9 cellular contexts compared by ENCODE assay signal in the genomic region with DNA sequence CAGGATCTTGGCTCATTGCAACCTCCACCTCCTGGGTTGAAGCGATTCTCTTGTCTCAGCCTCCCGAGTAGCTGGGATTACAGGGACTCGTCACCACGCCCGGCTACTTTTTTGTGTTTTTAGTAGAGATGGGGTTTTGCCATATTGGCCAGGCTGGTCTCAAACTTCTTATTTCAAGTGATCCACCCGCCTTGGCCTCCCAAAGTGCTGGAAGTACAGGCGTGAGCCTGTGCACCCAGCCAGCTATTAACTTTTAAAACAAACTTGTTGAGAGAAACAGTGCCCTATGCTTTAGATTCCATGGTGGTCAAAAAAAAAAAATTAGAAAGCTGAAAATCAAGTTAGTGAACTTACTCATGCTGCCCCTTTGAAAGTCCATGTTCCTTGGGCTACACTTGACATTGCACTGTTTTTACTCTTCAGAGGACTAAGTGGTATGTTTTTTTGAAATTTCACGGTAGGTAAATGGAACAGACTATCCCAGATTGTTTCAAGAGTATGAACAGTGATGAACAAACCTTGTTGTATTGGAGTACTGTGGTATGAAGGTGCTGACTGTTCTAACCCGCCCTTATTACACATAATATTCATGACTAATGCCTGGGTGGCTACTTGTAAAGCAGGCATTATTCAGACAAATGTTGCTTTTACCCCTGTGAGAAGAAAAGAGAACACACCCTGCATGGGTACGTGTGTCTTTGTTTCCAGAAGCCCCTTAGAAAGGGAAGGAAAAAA.
A peak's percentile ranks its signal among the peaks of the same experiment; 100 is the strongest.
DNase-seq lines count a peak whose midpoint lies in the region; ATAC-seq and TF ChIP-seq lines count a peak whose summit lies in the region.
"Had no signal": no experiment of that assay in that cellular context is flagged by ENCODE, and none has a peak within 500 bp of the region (broad histone marks: within the 10 kb centered on the region; RNA-seq: fewer than 3 reads in every experiment).

No MANE protein-coding gene starts in this region.

- intact Hi-C loops in IMR-90 (cut with micrococcal nuclease) (loop anchor here (1.0 kb wide), 1 partner anchor 243 kb away; no protein-coding TSS in a partner anchor), MCF 10A (cut with micrococcal nuclease) (no loop called here), left lung (cut with DNase I) (no loop called here), transverse colon (cut with DNase I; ENCODE audit: low total_unique reads) (no loop called here)

- DNase-seq in IMR-90 (peak; percentile 82), MCF 10A (ENCODE audit: unreplicated experiment) (peak; percentile 63), left lung (no peak), transverse colon (no peak), NCI-H1436 treated with DMSO at 0.1 percent for 48 hours (lab: John Stamatoyannopoulos, UW) (no peak)
- DNase-seq: activated T-cell treated with anti-CD3 and anti-CD28 coated beads, Interleukin-2, amount 50 U/mL, for 1 hour; NCI-H2029 treated with DMSO at 0.1 percent for 48 hours had no signal

- TF ChIP-seq POLR2A in IMR-90 (IDR thresholded peaks at IDR 0.05; ENCODE audit: low read depth, low read length): no peak
- TF ChIP-seq POLR2A in transverse colon (IDR thresholded peaks at IDR 0.05): no peak

- peak overlapping the region; percentile 40 for H2BK5ac ChIP-seq in IMR-90 (ENCODE audit: low read depth, low read length, poor library complexity, severe bottlenecking)

- H4K20me1 ChIP-seq in IMR-90 (ENCODE audit: insufficient read depth, low read length): peaks cover 4% of the 10 kb centered on the region; the same call in 1 of the 2 replicates

- 100% methylated on average over 1 of the region's 10 CpGs; no CpG with 5 or more reads in 1 of the 2 experiments for WGBS in IMR-90 (ENCODE audit: extremely low coverage in 2 of 2, insufficient read length in 1 of 2), 2 experiments
- WGBS in transverse colon (ENCODE audit: low coverage in 1 of 2), 2 donors: 67 to 87% methylated on average over 8 to 10 of the region's 10 CpGs

- no peak overlapping the region for H2AK5ac ChIP-seq in IMR-90 (ENCODE audit: low read depth, low read length)

- no peak overlapping the region for H3K56ac ChIP-seq in IMR-90 (ENCODE audit: extremely low read depth, insufficient read depth, low read length)

- H3K4me3 ChIP-seq in IMR-90 (ENCODE audit: insufficient read depth, low read depth, low read length) (no peak overlapping the region), left lung (no peak overlapping the region), transverse colon (no peak overlapping the region)

- no peak overlapping the region for H4K5ac ChIP-seq in IMR-90 (ENCODE audit: low read depth, low read length)

- H2BK20ac ChIP-seq in IMR-90 (ENCODE audit: low read depth, low read length): no peak overlapping the region

- no peak overlapping the region for H2BK120ac ChIP-seq in IMR-90 (ENCODE audit: low read depth, low read length)

- in situ Hi-C loops in IMR-90 (cut with MboI; ENCODE audit: low sequenced_read_pairs) (no loop called here), transverse colon (cut with MboI; ENCODE audit: low pct_ligation_motif_present in 1 of 4, low pct_unique_long_range_greater_than_20kb in 1 of 4, low sequenced_read_pairs in 3 of 4) (loop anchor here in 1 of 4 donors (25.0 kb wide), 1 partner anchor 101 kb away; no protein-coding TSS in a partner anchor)

- H2BK15ac ChIP-seq in IMR-90 (ENCODE audit: low read depth, low read length): no peak overlapping the region

- no peaks in the 10 kb centered on the region for H3K9me3 ChIP-seq in IMR-90 (ENCODE audit: control insufficient read depth, insufficient read depth, low read length)
- no peaks in the 10 kb centered on the region for H3K9me3 ChIP-seq in left lung
- H3K9me3 ChIP-seq in transverse colon: no peaks in the 10 kb centered on the region

- H3K27me3 Mint-ChIP-seq in MCF 10A (ENCODE audit: insufficient read depth, unreplicated experiment): no peaks in the 10 kb centered on the region

- H3K27ac Mint-ChIP-seq in MCF 10A (ENCODE audit: low read depth, unreplicated experiment): peak overlapping the region; percentile 84

- dilution Hi-C loops in IMR-90 (cut with HindIII; ENCODE audit: low sequenced_read_pairs, unreplicated experiment): no loop called here

- H3K36me3 ChIP-seq in IMR-90 (ENCODE audit: control insufficient read depth, insufficient read depth, low read length) (no peaks in the 10 kb centered on the region), left lung (peaks cover 0 to 42% of the 10 kb centered on the region in 2 donors), transverse colon (no peaks in the 10 kb centered on the region)

- TF ChIP-seq CTCF in IMR-90 (conservative IDR thresholded peaks at IDR 0.05; ENCODE audit: low read depth, low read length): no peak
- TF ChIP-seq CTCF in MCF 10A (IDR thresholded peaks at IDR 0.05; ENCODE audit: unreplicated experiment): no peak
- no peak for TF ChIP-seq CTCF in left lung (IDR thresholded peaks at IDR 0.05)
- no peak for TF ChIP-seq CTCF in transverse colon (IDR thresholded peaks at IDR 0.05)

- H3K4ac ChIP-seq in IMR-90 (ENCODE audit: low read depth, low read length): no peak overlapping the region

- H3K9ac ChIP-seq in IMR-90 (ENCODE audit: low read depth, low read length): no peak overlapping the region

- peak; percentile 55 for ATAC-seq in IMR-90 (ENCODE audit: low read depth)
- peak; percentile 76 for ATAC-seq in left lung
- no peak for ATAC-seq in GM21576 (IDR thresholded peaks at IDR 0.05; ENCODE audit: unreplicated experiment)
- no peak for ATAC-seq in GM21390 (IDR thresholded peaks at IDR 0.05; ENCODE audit: unreplicated experiment)

- no peak overlapping the region for H4K91ac ChIP-seq in IMR-90 (ENCODE audit: insufficient read depth, low read depth, low read length)

- TF ChIP-seq EP300 in transverse colon (IDR thresholded peaks at IDR 0.05; ENCODE audit: low read depth): no peak

- TF ChIP-seq RAD21 in IMR-90 (IDR thresholded peaks at IDR 0.05; ENCODE audit: low read length): no peak

- H3K4me1 ChIP-seq in IMR-90 (ENCODE audit: control insufficient read depth, insufficient read depth, low read length): peaks cover 9% of the 10 kb centered on the region
- H3K4me1 ChIP-seq in left lung: peaks cover 54 to 92% of the 10 kb centered on the region in 2 donors
- peaks cover 6 to 88% (median 53%) of the 10 kb centered on the region in 4 donors for H3K4me1 ChIP-seq in transverse colon

- peak overlapping the region; percentile 63 for H3K14ac ChIP-seq in IMR-90 (replicated peaks; ENCODE audit: low read depth, low read length)

- H2AFZ ChIP-seq in IMR-90 (replicated peaks; ENCODE audit: low read length, poor library complexity): no peak overlapping the region

- peaks cover 12 to 54% of the 10 kb centered on the region in 2 experiments for H3K79me1 ChIP-seq in IMR-90 (ENCODE audit: low read depth in 1 of 2, low read length in 2 of 2)

- no peak overlapping the region; the same call in 1 of the 2 replicates for H3K4me2 ChIP-seq in IMR-90 (ENCODE audit: low read depth, low read length)

- H4K8ac ChIP-seq in IMR-90 (ENCODE audit: low read depth in 2 of 2, low read length in 2 of 2): no peak overlapping the region

- H3K18ac ChIP-seq in IMR-90 (ENCODE audit: low read depth, low read length): no peak overlapping the region

- peaks cover 60% of the 10 kb centered on the region for H3K36me3 Mint-ChIP-seq in MCF 10A (ENCODE audit: insufficient read depth, unreplicated experiment)

- POLR2A ChIA-PET in IMR-90 (lab: Charles Lee; ENCODE audit: unreplicated experiment) (no interaction called here), MCF 10A (lab: Yijun Ruan, JAX) (interaction anchor here (0.6 to 2.6 kb wide), 4 partner anchors 20 to 208 kb away, joined by 3 to 10 read pairs (median 4); partner anchors contain the start of gene AKAP13)

- no peaks in the 10 kb centered on the region for H3K27me3 ChIP-seq in IMR-90 (ENCODE audit: control insufficient read depth, insufficient read depth, low read length)
- H3K27me3 ChIP-seq in left lung: no peaks in the 10 kb centered on the region
- H3K27me3 ChIP-seq in transverse colon: no peaks in the 10 kb centered on the region

- H3K27ac ChIP-seq in IMR-90 (ENCODE audit: insufficient read depth, low read length): no peak overlapping the region
- H3K27ac ChIP-seq in left lung: peak overlapping the region; percentile 79 to 83
- peak overlapping the region; percentile 76 to 87 (median 82) for H3K27ac ChIP-seq in transverse colon

- H3K9me3 Mint-ChIP-seq in MCF 10A (ENCODE audit: unreplicated experiment): no peaks in the 10 kb centered on the region

- H3K23ac ChIP-seq in IMR-90 (ENCODE audit: low read depth, low read length): no peak overlapping the region; the same call in 1 of the 2 replicates

- CTCF ChIA-PET in IMR-90 (lab: Yijun Ruan, JAX) (no interaction called here), MCF 10A (lab: Yijun Ruan, JAX) (interaction anchor here (0.7 kb wide), 2 partner anchors 15 to 50 kb away, joined by 3 read pairs; no protein-coding TSS in a partner anchor)

- H3K4me1 Mint-ChIP-seq in MCF 10A (ENCODE audit: insufficient read depth, unreplicated experiment): peaks cover 27% of the 10 kb centered on the region

- BruUV-seq in IMR-90 (replicated peaks; lab: Mats Ljungman, UMichigan): no TSS peak
- no TSS peak for BruUV-seq in MCF 10A (replicated peaks; lab: Mats Ljungman, UMichigan)

- H3K4me3 Mint-ChIP-seq in MCF 10A (ENCODE audit: unreplicated experiment): peak overlapping the region; percentile 23

- peaks cover 3% of the 10 kb centered on the region for H3K9me1 ChIP-seq in IMR-90 (ENCODE audit: insufficient read depth, low read length)

- no peak overlapping the region for H2AK9ac ChIP-seq in IMR-90 (replicated peaks; ENCODE audit: low read depth, low read length, poor library complexity)

TF ChIP-seq in IMR-90, 13 proteins besides CTCF, POLR2A, EP300 and RAD21:
- no peak for TF ChIP-seq BHLHE40 (IDR thresholded peaks at IDR 0.05; ENCODE audit: low read depth, low read length)
- peak; percentile 5; the same call in 1 of the 2 replicates for TF ChIP-seq FOS (IDR thresholded peaks at IDR 0.05; ENCODE audit: low read depth, low read length)
- peak; percentile 57 for TF ChIP-seq CEBPB (IDR thresholded peaks at IDR 0.05; ENCODE audit: low read depth, low read length)
- TF ChIP-seq RFX5 (IDR thresholded peaks at IDR 0.05; ENCODE audit: low read depth, low read length): no peak
- peak; percentile 61; the same call in 1 of the 2 replicates for TF ChIP-seq MAFK (IDR thresholded peaks at IDR 0.05; ENCODE audit: low read depth, low read length)

Comparison
In these comparisons a context has a peak if more than half of its experiments do, and no peak if none do; other contexts are left out.
1. ATAC-seq: peak in IMR-90 (single experiment) and left lung (single experiment); none in GM21576 (single experiment) and GM21390 (single experiment).
2. DNase-seq: peak in IMR-90 (single experiment) and MCF 10A (single experiment); none in left lung (0 of 2), transverse colon (single experiment) and NCI-H1436 treated with DMSO at 0.1 percent for 48 hours (single experiment).